8 cellular contexts compared by ENCODE assay signal in the genomic region with DNA sequence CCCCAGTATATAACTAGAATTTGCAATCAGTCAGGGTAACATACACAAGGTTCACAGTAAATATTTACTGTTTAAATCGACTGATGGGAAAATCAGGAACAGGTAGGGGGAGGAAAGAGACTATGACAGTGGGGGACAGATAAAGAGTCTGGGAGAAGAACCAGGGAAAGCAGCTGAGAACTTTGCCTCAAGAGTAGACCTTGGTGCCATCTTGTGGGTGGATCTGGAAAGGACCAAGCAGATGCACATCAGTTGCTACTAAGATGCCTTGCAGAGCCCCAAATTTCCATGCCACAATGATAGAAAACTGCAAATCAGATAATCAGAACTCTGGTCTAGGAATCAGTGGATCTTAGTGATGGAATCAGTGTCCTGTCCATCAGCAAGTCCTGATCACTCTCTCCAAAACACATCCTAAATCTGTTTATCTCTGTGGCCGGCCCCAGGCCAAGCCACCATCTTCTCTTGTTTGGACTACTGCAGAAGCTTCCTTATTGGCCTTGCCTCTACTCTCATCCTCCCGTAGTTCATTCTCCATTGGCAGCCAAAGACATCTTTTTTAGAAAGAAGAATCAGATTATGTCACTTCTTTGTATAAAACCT.
DNase-seq lines count a peak whose midpoint lies in the region; ATAC-seq lines count a peak whose summit lies in the region.

No MANE protein-coding gene starts in this region.

- no peak overlapping the region for H3K4me3 Mint-ChIP-seq in stimulated activated effector memory CD8-positive, alpha-beta T cell treated with anti-CD3 and anti-CD28 coated beads, Interleukin-12 subunit alpha, Interleukin-12 subunit beta, amount 100 ng/mL, for 72 hours

- H3K9me3 Mint-ChIP-seq in stimulated activated effector memory CD8-positive, alpha-beta T cell treated with anti-CD3 and anti-CD28 coated beads, Interleukin-12 subunit alpha, Interleukin-12 subunit beta, amount 100 ng/mL, for 72 hours, result no peaks in the 10 kb centered on the region

- H3K36me3 Mint-ChIP-seq in stimulated activated effector memory CD8-positive, alpha-beta T cell treated with anti-CD3 and anti-CD28 coated beads, Interleukin-12 subunit alpha, Interleukin-12 subunit beta, amount 100 ng/mL, for 72 hours, result no peaks in the 10 kb centered on the region

- ATAC-seq in HG03354 (IDR thresholded peaks at IDR 0.05; ENCODE audit: poor library complexity, severe bottlenecking, unreplicated experiment), result peak; percentile 52
- ATAC-seq in stimulated activated effector memory CD8-positive, alpha-beta T cell treated with anti-CD3 and anti-CD28 coated beads, Interleukin-12 subunit alpha, Interleukin-12 subunit beta, amount 100 ng/mL, for 72 hours, result peak; percentile 65
- ATAC-seq in GM19452 (IDR thresholded peaks at IDR 0.05; ENCODE audit: unreplicated experiment), result no peak

- peak overlapping the region; percentile 4 for H3K27ac Mint-ChIP-seq in stimulated activated effector memory CD8-positive, alpha-beta T cell treated with anti-CD3 and anti-CD28 coated beads, Interleukin-12 subunit alpha, Interleukin-12 subunit beta, amount 100 ng/mL, for 72 hours

- peaks cover 19% of the 10 kb centered on the region for H3K4me1 Mint-ChIP-seq in stimulated activated effector memory CD8-positive, alpha-beta T cell treated with anti-CD3 and anti-CD28 coated beads, Interleukin-12 subunit alpha, Interleukin-12 subunit beta, amount 100 ng/mL, for 72 hours

- DNase-seq in SIG-M5 treated with dmso at 0.1 percent for 504 hours (lab: John Stamatoyannopoulos, UW; ENCODE audit: unreplicated experiment) (peak; percentile 52), SIG-M5 (lab: John Stamatoyannopoulos, UW) (no peak), SW 1271 (lab: John Stamatoyannopoulos, UW) (peak; percentile 16 to 76), left kidney (ENCODE audit: low read depth, low spot score) (peak; percentile 77)
- peak; percentile 23 for DNase-seq in central memory CD4-positive, alpha-beta T cell
- DNase-seq in stimulated activated effector memory CD8-positive, alpha-beta T cell treated with anti-CD3 and anti-CD28 coated beads, Interleukin-12 subunit alpha, Interleukin-12 subunit beta, amount 100 ng/mL, for 72 hours (ENCODE audit: low spot score in 2 of 2), result no peak

Comparison
In these comparisons a context has a peak if more than half of its experiments do, and no peak if none do; other contexts are left out.
1. DNase-seq: peak in SIG-M5 treated with dmso at 0.1 percent for 504 hours (single experiment), SW 1271 (2 of 2), central memory CD4-positive, alpha-beta T cell (single experiment) and left kidney (single experiment); none in SIG-M5 (single experiment) and stimulated activated effector memory CD8-positive, alpha-beta T cell treated with anti-CD3 and anti-CD28 coated beads, Interleukin-12 subunit alpha, Interleukin-12 subunit beta, amount 100 ng/mL, for 72 hours (0 of 2).